In the genomic region with DNA sequence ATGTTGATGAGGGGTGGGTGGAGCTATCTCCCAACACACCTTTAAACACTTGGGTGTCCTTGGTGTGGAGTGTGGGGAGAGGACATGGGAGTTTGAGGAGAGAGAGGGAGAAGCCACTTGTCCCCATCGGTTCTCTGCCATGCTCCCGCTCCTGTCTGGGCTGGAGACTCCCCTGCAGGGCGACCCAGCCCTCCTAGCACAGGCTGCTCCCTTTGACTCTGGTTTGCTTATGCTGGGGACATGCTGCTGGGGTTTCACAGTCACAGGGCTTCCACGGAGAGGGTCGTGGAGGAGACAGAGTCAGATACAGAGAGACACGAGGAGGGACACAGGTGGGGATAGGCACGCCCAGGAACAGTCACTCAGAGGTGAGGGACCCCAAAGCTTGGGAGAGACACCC, we compare ENCODE assay signal across 23 cellular contexts. TPM values are rescaled to one million over a fixed set of nuclear protein-coding genes. Genes with fewer than 3 reads are reported as not detected.
A peak's percentile ranks its signal among the peaks of the same experiment; 100 is the strongest.
DNase-seq lines count a peak whose midpoint lies in the region; ATAC-seq and TF ChIP-seq lines count a peak whose summit lies in the region.
"Had no signal": no experiment of that assay in that cellular context is flagged by ENCODE, and none has a peak within 500 bp of the region (broad histone marks: within the 10 kb centered on the region; RNA-seq: fewer than 3 reads in every experiment).

No MANE protein-coding gene starts in this region.

- ATAC-seq in memory B cell (ENCODE audit: low read depth) (no peak), left lung (no peak)
- ATAC-seq in stimulated activated naive B cell treated with anti-CD40 and anti-IgM and Interleukin-4, amounts not matched to agents 10 μg/mL and 1 μg/mL and 100 μg/mL, for 72 hours (replicated peaks), result no peak
- ATAC-seq: activated CD8-positive, alpha-beta memory T cell treated with anti-CD3 and anti-CD28 coated beads, Interleukin-2, amount 10 ng/mL, durations not matched to agents 7 days and 5 days; sciatic nerve had no signal

- H3K36me3 ChIP-seq in HUES64 (ENCODE audit: insufficient read depth, low read length), result no peaks in the 10 kb centered on the region
- no peaks in the 10 kb centered on the region for H3K36me3 ChIP-seq in left lung
- H3K36me3 ChIP-seq: BE2C had no signal

- WGBS in HUES64, result 55% methylated on average over 7 of the region's 7 CpGs

- peaks cover 30% of the 10 kb centered on the region for H3K27me3 Mint-ChIP-seq in activated T-helper 2 cell treated with anti-CD3 and anti-CD28 coated beads, Interferon-gamma antibody, Interleukin-2, Interleukin-4, amounts not matched to agents 10 μg/mL and 5 μg/mL and 100 μg/mL, durations not matched to agents 14 hours and 24 hours and 36 hours (ENCODE audit: low read depth)
- peaks cover 32% of the 10 kb centered on the region for H3K27me3 Mint-ChIP-seq in memory B cell
- peaks cover 49 to 53% of the 10 kb centered on the region in 2 donors for H3K27me3 Mint-ChIP-seq in stimulated activated naive B cell treated with anti-CD40 and anti-IgM and Interleukin-4, amounts not matched to agents 10 μg/mL and 1 μg/mL and 100 μg/mL, for 72 hours

- intact Hi-C loops in activated T-helper 2 cell treated with anti-CD3 and anti-CD28 coated beads, Interferon-gamma antibody, Interleukin-2, Interleukin-4, amounts not matched to agents 10 μg/mL and 5 μg/mL and 100 μg/mL, durations not matched to agents 14 hours and 24 hours and 36 hours (cut with micrococcal nuclease), result no loop called here
- intact Hi-C loops in left lung (cut with DNase I), result loop anchor here in 1 of 2 donors (10.0 kb wide), 1 partner anchor 107 kb away; no protein-coding TSS in a partner anchor

- H3K9me3 Mint-ChIP-seq in activated T-helper 2 cell treated with anti-CD3 and anti-CD28 coated beads, Interferon-gamma antibody, Interleukin-2, Interleukin-4, amounts not matched to agents 10 μg/mL and 5 μg/mL and 100 μg/mL, durations not matched to agents 14 hours and 24 hours and 36 hours, result no peaks in the 10 kb centered on the region
- no peaks in the 10 kb centered on the region for H3K9me3 Mint-ChIP-seq in memory B cell
- no peaks in the 10 kb centered on the region for H3K9me3 Mint-ChIP-seq in stimulated activated naive B cell treated with anti-CD40 and anti-IgM and Interleukin-4, amounts not matched to agents 10 μg/mL and 1 μg/mL and 100 μg/mL, for 72 hours
- H3K9me3 Mint-ChIP-seq: dendritic cell treated with granulocyte-macrophage colony-stimulating factor and Interleukin-4, amounts not matched to agents 40 ng/mL and 50 ng/mL, for 4 days had no signal

- H3K9me3 ChIP-seq in HUES64 (ENCODE audit: insufficient read depth, low read depth, low read length) (no peaks in the 10 kb centered on the region), left lung (no peaks in the 10 kb centered on the region)
- H3K9me3 ChIP-seq: BE2C, testis had no signal

- H3K36me3 Mint-ChIP-seq in activated T-helper 2 cell treated with anti-CD3 and anti-CD28 coated beads, Interferon-gamma antibody, Interleukin-2, Interleukin-4, amounts not matched to agents 10 μg/mL and 5 μg/mL and 100 μg/mL, durations not matched to agents 14 hours and 24 hours and 36 hours (ENCODE audit: low read depth), result no peaks in the 10 kb centered on the region
- peaks cover 2% of the 10 kb centered on the region for H3K36me3 Mint-ChIP-seq in memory B cell
- H3K36me3 Mint-ChIP-seq in stimulated activated naive B cell treated with anti-CD40 and anti-IgM and Interleukin-4, amounts not matched to agents 10 μg/mL and 1 μg/mL and 100 μg/mL, for 72 hours, result peaks cover 2 to 3% of the 10 kb centered on the region in 2 donors
- H3K36me3 Mint-ChIP-seq: activated CD8-positive, alpha-beta memory T cell treated with anti-CD3 and anti-CD28 coated beads, Interleukin-2, amount 10 ng/mL, durations not matched to agents 7 days and 5 days had no signal

- H3K4me3 Mint-ChIP-seq in activated T-helper 2 cell treated with anti-CD3 and anti-CD28 coated beads, Interferon-gamma antibody, Interleukin-2, Interleukin-4, amounts not matched to agents 10 μg/mL and 5 μg/mL and 100 μg/mL, durations not matched to agents 14 hours and 24 hours and 36 hours (ENCODE audit: low read depth), result peak overlapping the region; percentile 35
- H3K4me3 Mint-ChIP-seq in memory B cell, result peak overlapping the region; percentile 27
- H3K4me3 Mint-ChIP-seq in stimulated activated naive B cell treated with anti-CD40 and anti-IgM and Interleukin-4, amounts not matched to agents 10 μg/mL and 1 μg/mL and 100 μg/mL, for 72 hours, result peak overlapping the region; percentile 25 to 39
- H3K4me3 Mint-ChIP-seq: dendritic cell treated with granulocyte-macrophage colony-stimulating factor and Interleukin-4, amounts not matched to agents 40 ng/mL and 50 ng/mL, for 4 days had no signal

- H3K4me1 ChIP-seq in HUES64 (ENCODE audit: insufficient read depth, low read length) (0 out of 2 replicates have a peak, but pooled peaks cover 3% of the 10 kb centered on the region), left lung (peaks cover 0 to 30% of the 10 kb centered on the region in 2 donors)

- H3K27ac ChIP-seq in HUES64 (ENCODE audit: low read depth, low read length) (no peak overlapping the region), left lung (no peak overlapping the region)

- no peak overlapping the region for H3K9ac ChIP-seq in HUES64 (ENCODE audit: low read depth, low read length)

- H3K27ac Mint-ChIP-seq in activated T-helper 2 cell treated with anti-CD3 and anti-CD28 coated beads, Interferon-gamma antibody, Interleukin-2, Interleukin-4, amounts not matched to agents 10 μg/mL and 5 μg/mL and 100 μg/mL, durations not matched to agents 14 hours and 24 hours and 36 hours, result no peak overlapping the region
- no peak overlapping the region for H3K27ac Mint-ChIP-seq in memory B cell
- no peak overlapping the region for H3K27ac Mint-ChIP-seq in stimulated activated naive B cell treated with anti-CD40 and anti-IgM and Interleukin-4, amounts not matched to agents 10 μg/mL and 1 μg/mL and 100 μg/mL, for 72 hours
- H3K27ac Mint-ChIP-seq: activated CD8-positive, alpha-beta memory T cell treated with anti-CD3 and anti-CD28 coated beads, Interleukin-2, amount 10 ng/mL, durations not matched to agents 7 days and 5 days; dendritic cell treated with granulocyte-macrophage colony-stimulating factor and Interleukin-4, amounts not matched to agents 40 ng/mL and 50 ng/mL, for 4 days had no signal

- DNase-seq in activated T-helper 2 cell treated with anti-CD3 and anti-CD28 coated beads, Interferon-gamma antibody, Interleukin-2, Interleukin-4, amounts not matched to agents 10 μg/mL and 5 μg/mL and 100 μg/mL, durations not matched to agents 14 hours and 24 hours and 36 hours (ENCODE audit: low spot score), result no peak
- DNase-seq in memory B cell (ENCODE audit: low spot score in 2 of 2), result no peak
- DNase-seq in stimulated activated naive B cell treated with anti-CD40 and anti-IgM and Interleukin-4, amounts not matched to agents 10 μg/mL and 1 μg/mL and 100 μg/mL, for 72 hours, result no peak
- no peak for DNase-seq in left lung
- DNase-seq in activated gamma-delta T cell (lab: John Stamatoyannopoulos, UW), result no peak
- no peak for DNase-seq in hepatic stellate cell (ENCODE audit: low spot score)
- DNase-seq: activated CD4-positive, CD25-positive, alpha-beta regulatory T cell; activated CD8-positive, alpha-beta memory T cell treated with anti-CD3 and anti-CD28 coated beads, Interleukin-2, amount 10 ng/mL, durations not matched to agents 7 days and 5 days; BE2C; erythroblast; HCEC 1CT; Karpas-422; mesenchymal stem cell; NCI-H1092 treated with DMSO at 0.1 percent for 48 hours; NCI-H2107; NCI-H526; SHP77 treated with DMSO at 0.1 percent for 48 hours; stimulated activated CD4-positive, alpha-beta T cell treated with anti-CD3 and anti-CD28 coated beads, Interleukin-1b, Interleukin-23, amount 100 ng/mL, for 48 hours; testis had no signal

- no peak for TF ChIP-seq CTCF in left lung (IDR thresholded peaks at IDR 0.05)

- H3K4me1 Mint-ChIP-seq in activated T-helper 2 cell treated with anti-CD3 and anti-CD28 coated beads, Interferon-gamma antibody, Interleukin-2, Interleukin-4, amounts not matched to agents 10 μg/mL and 5 μg/mL and 100 μg/mL, durations not matched to agents 14 hours and 24 hours and 36 hours (ENCODE audit: low read depth), result peaks cover 18% of the 10 kb centered on the region
- H3K4me1 Mint-ChIP-seq in memory B cell, result peaks cover 12% of the 10 kb centered on the region
- H3K4me1 Mint-ChIP-seq in stimulated activated naive B cell treated with anti-CD40 and anti-IgM and Interleukin-4, amounts not matched to agents 10 μg/mL and 1 μg/mL and 100 μg/mL, for 72 hours, result peaks cover 17 to 24% of the 10 kb centered on the region in 2 donors

- peak overlapping the region; percentile 22; the same call in 1 of the 2 replicates for H3K4me3 ChIP-seq in HUES64 (ENCODE audit: low read length)
- H3K4me3 ChIP-seq in left lung, result no peak overlapping the region

- H3K27me3 ChIP-seq in HUES64 (ENCODE audit: insufficient read depth, low read length) (peaks cover 56% of the 10 kb centered on the region), left lung (peaks cover 30 to 64% of the 10 kb centered on the region in 2 donors)
- H3K27me3 ChIP-seq: BE2C, testis had no signal

RNA-seq across cellular contexts. Expression of a gene that starts 1.6 kb away (rescaled TPM):
- 2.0 TPM for polyA plus RNA-seq in HUES64 (2013, experiment 1 of 2)
- polyA plus RNA-seq in HUES64 (2013, experiment 2 of 2), result 4.1 TPM
- total RNA-seq in activated T-helper 2 cell treated with anti-CD3 and anti-CD28 coated beads, Interferon-gamma antibody, Interleukin-2, Interleukin-4, amounts not matched to agents 10 μg/mL and 5 μg/mL and 100 μg/mL, durations not matched to agents 14 hours and 24 hours and 36 hours, result not detected in 2 replicates
- total RNA-seq in left lung, result 1 to 10 TPM; 4.6 to 5.0 TPM
- total RNA-seq: OCI-LY7 had no signal
